Comparison of ENCODE assay signal across 7 cellular contexts in the genomic region with DNA sequence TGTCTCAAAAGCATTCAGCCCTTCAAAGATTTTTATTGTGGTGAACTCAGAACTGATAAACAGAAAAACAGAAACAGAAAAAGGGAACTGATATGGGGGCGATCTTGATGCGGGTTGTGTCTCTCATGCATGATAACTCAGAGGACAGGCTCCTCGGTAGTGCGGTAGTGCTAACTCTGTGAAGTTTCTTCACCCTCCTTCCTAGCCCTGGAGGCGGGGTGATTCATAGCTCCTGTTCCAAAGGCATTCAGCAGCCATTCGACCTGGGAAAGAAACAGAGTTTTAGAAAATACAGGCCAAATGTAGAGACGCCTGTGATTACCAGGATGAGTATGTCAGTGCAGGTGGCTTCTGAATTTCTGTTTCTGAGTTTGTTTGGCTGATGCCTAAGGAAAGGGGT. TPM values are rescaled to one million over a fixed set of nuclear protein-coding genes. Genes with fewer than 3 reads are reported as not detected.
DNase-seq lines count a peak whose midpoint lies in the region; ATAC-seq, FAIRE-seq and TF ChIP-seq lines count a peak whose summit lies in the region.

No MANE protein-coding gene starts in this region.

- H3K4me3 ChIP-seq in bronchial epithelial cell (ENCODE audit: low read depth, low read length) = no peak overlapping the region

- peak; percentile 84 for DNase-seq in bronchial epithelial cell (ENCODE audit: low read depth)
- peak; percentile 16 for DNase-seq in stimulated activated CD4-positive, alpha-beta T cell treated with anti-CD3 and anti-CD28 coated beads, Interleukin-4, amount 100 ng/mL, for 1 hour
- DNase-seq in ureter (ENCODE audit: low spot score) = no peak
- DNase-seq in hepatic stellate cell (ENCODE audit: low spot score) = no peak
- DNase-seq in hippocampal formation (lab: John Stamatoyannopoulos, UW) = no peak

- peak; percentile 55 for ATAC-seq in GM19397 (IDR thresholded peaks at IDR 0.05; ENCODE audit: unreplicated experiment)
- ATAC-seq in HG03159 (IDR thresholded peaks at IDR 0.05; ENCODE audit: unreplicated experiment) = peak; percentile 83

- FAIRE-seq in bronchial epithelial cell (lab: Jason Lieb, UNC) = peak; percentile 79

- no peak for TF ChIP-seq CTCF in bronchial epithelial cell (IDR thresholded peaks at IDR 0.05; ENCODE audit: insufficient read depth, low read length, severe bottlenecking)

- no peaks in the 10 kb centered on the region for H3K36me3 ChIP-seq in bronchial epithelial cell (ENCODE audit: control insufficient read depth, insufficient read depth, low read length)

- H3K27me3 ChIP-seq in bronchial epithelial cell (ENCODE audit: control insufficient read depth, insufficient read depth, low read length) = no peaks in the 10 kb centered on the region

RNA-seq across cellular contexts. Expression of a gene that starts 5.5 kb away (rescaled TPM):
- total RNA-seq in bronchial epithelial cell (4.2 and 6.3 TPM in 2 replicates), ureter (26.1 TPM)

Comparison
In these comparisons a context has a peak if more than half of its experiments do, and no peak if none do; other contexts are left out.
1. DNase-seq: peak in bronchial epithelial cell (single experiment) and stimulated activated CD4-positive, alpha-beta T cell treated with anti-CD3 and anti-CD28 coated beads, Interleukin-4, amount 100 ng/mL, for 1 hour (single experiment); none in ureter (single experiment), hepatic stellate cell (single experiment) and hippocampal formation (0 of 2).